In genomic region chr11:113839842-113840241, GRCh38 we compare ENCODE assay signal across 12 cellular contexts. TPM values are rescaled to one million over a fixed set of nuclear protein-coding genes. Genes with fewer than 3 reads are reported as not detected.
DNase-seq lines count a peak whose midpoint lies in the region; ATAC-seq and TF ChIP-seq lines count a peak whose summit lies in the region.
"Had no signal": no experiment of that assay in that cellular context is flagged by ENCODE, and none has a peak within 500 bp of the region (broad histone marks: within the 10 kb centered on the region; RNA-seq: fewer than 3 reads in every experiment).

No MANE protein-coding gene starts in this region.

- peaks cover 0 to 4% (median 0%) of the 10 kb centered on the region in 4 donors for H3K4me1 ChIP-seq in transverse colon
- H3K4me1 ChIP-seq in foreskin keratinocyte, result no peaks in the 10 kb centered on the region

- DNase-seq in activated naive CD8-positive, alpha-beta T cell treated with anti-CD3 and anti-CD28 coated beads, Interleukin-2, amount 50 U/mL, for 24 hours, result peak; percentile 4
- DNase-seq in activated naive CD8-positive, alpha-beta T cell treated with anti-CD3 and anti-CD28 coated beads for 36 hours, result no peak
- DNase-seq in transverse colon (peak; percentile 14), DMS114 treated with DMSO at 0.1 percent for 48 hours (lab: John Stamatoyannopoulos, UW; ENCODE audit: unreplicated experiment) (no peak), DMS 273 treated with DMSO at 0.1 percent for 48 hours (lab: John Stamatoyannopoulos, UW) (no peak), foreskin keratinocyte (no peak)
- DNase-seq: KBM-7; NK-92 treated with Interleukin-12 subunit alpha and Interleukin-12 subunit beta, amount 100 ng/mL, for 24 hours; WERI-Rb-1 had no signal

- TF ChIP-seq CTCF in transverse colon (IDR thresholded peaks at IDR 0.05) (no peak), foreskin keratinocyte (conservative IDR thresholded peaks at IDR 0.05) (no peak)

- H3K4me3 ChIP-seq in transverse colon, result no peak overlapping the region

- no peak overlapping the region for H3K4me3 Mint-ChIP-seq in activated naive CD8-positive, alpha-beta T cell treated with anti-CD3 and anti-CD28 coated beads, Interleukin-2, amount 50 U/mL, for 24 hours
- no peak overlapping the region for H3K4me3 Mint-ChIP-seq in activated naive CD8-positive, alpha-beta T cell treated with anti-CD3 and anti-CD28 coated beads for 36 hours

- H3K9me3 Mint-ChIP-seq in activated naive CD8-positive, alpha-beta T cell treated with anti-CD3 and anti-CD28 coated beads, Interleukin-2, amount 50 U/mL, for 24 hours, result no peaks in the 10 kb centered on the region
- no peaks in the 10 kb centered on the region for H3K9me3 Mint-ChIP-seq in activated naive CD8-positive, alpha-beta T cell treated with anti-CD3 and anti-CD28 coated beads for 36 hours

- H3K27ac ChIP-seq in transverse colon (no peak overlapping the region), foreskin keratinocyte (no peak overlapping the region)
- H3K27ac ChIP-seq: WERI-Rb-1 had no signal

- no peak for TF ChIP-seq EP300 in transverse colon (IDR thresholded peaks at IDR 0.05; ENCODE audit: low read depth)

- in situ Hi-C loops in transverse colon (cut with MboI; ENCODE audit: low pct_ligation_motif_present in 1 of 4, low pct_unique_long_range_greater_than_20kb in 1 of 4, low sequenced_read_pairs in 3 of 4), result no loop called here

- no peak for TF ChIP-seq POLR2A in transverse colon (IDR thresholded peaks at IDR 0.05)

- H3K4me1 Mint-ChIP-seq in activated naive CD8-positive, alpha-beta T cell treated with anti-CD3 and anti-CD28 coated beads, Interleukin-2, amount 50 U/mL, for 24 hours, result peaks cover 10% of the 10 kb centered on the region
- H3K4me1 Mint-ChIP-seq in activated naive CD8-positive, alpha-beta T cell treated with anti-CD3 and anti-CD28 coated beads for 36 hours, result peaks cover 6% of the 10 kb centered on the region

- peaks cover 14% of the 10 kb centered on the region for H3K36me3 Mint-ChIP-seq in activated naive CD8-positive, alpha-beta T cell treated with anti-CD3 and anti-CD28 coated beads, Interleukin-2, amount 50 U/mL, for 24 hours (ENCODE audit: low read depth)
- peaks cover 16% of the 10 kb centered on the region for H3K36me3 Mint-ChIP-seq in activated naive CD8-positive, alpha-beta T cell treated with anti-CD3 and anti-CD28 coated beads for 36 hours

- H3K36me3 ChIP-seq in transverse colon, result peaks cover 0 to 12% (median 0%) of the 10 kb centered on the region in 4 donors

- H3K27me3 Mint-ChIP-seq in activated naive CD8-positive, alpha-beta T cell treated with anti-CD3 and anti-CD28 coated beads, Interleukin-2, amount 50 U/mL, for 24 hours, result no peaks in the 10 kb centered on the region
- no peaks in the 10 kb centered on the region for H3K27me3 Mint-ChIP-seq in activated naive CD8-positive, alpha-beta T cell treated with anti-CD3 and anti-CD28 coated beads for 36 hours
- H3K27me3 Mint-ChIP-seq: progenitor cell of endocrine pancreas had no signal

- no peak overlapping the region for H3K27ac Mint-ChIP-seq in activated naive CD8-positive, alpha-beta T cell treated with anti-CD3 and anti-CD28 coated beads, Interleukin-2, amount 50 U/mL, for 24 hours
- no peak overlapping the region for H3K27ac Mint-ChIP-seq in activated naive CD8-positive, alpha-beta T cell treated with anti-CD3 and anti-CD28 coated beads for 36 hours
- H3K27ac Mint-ChIP-seq: progenitor cell of endocrine pancreas had no signal

- intact Hi-C loops in transverse colon (cut with DNase I; ENCODE audit: low total_unique reads), result no loop called here

- H3K27me3 ChIP-seq in transverse colon (no peaks in the 10 kb centered on the region), foreskin keratinocyte (no peaks in the 10 kb centered on the region)

- 86 to 87% methylated on average over 5 to 6 of the region's 6 CpGs for WGBS in transverse colon (ENCODE audit: low coverage in 1 of 2), 2 donors

- H3K9me3 ChIP-seq in transverse colon, result no peaks in the 10 kb centered on the region

- ATAC-seq in activated naive CD8-positive, alpha-beta T cell treated with anti-CD3 and anti-CD28 coated beads, Interleukin-2, amount 50 U/mL, for 24 hours, result peak; percentile 36
- ATAC-seq in HG02571 (IDR thresholded peaks at IDR 0.05; ENCODE audit: unreplicated experiment), result peak; percentile 85
- ATAC-seq in HG03442 (IDR thresholded peaks at IDR 0.05; ENCODE audit: unreplicated experiment), result peak; percentile 89
- ATAC-seq in foreskin keratinocyte, result no peak

RNA-seq across cellular contexts. Expression of gene USP28, which starts 35.5 kb away (rescaled TPM):
- 10 to 100 TPM; 26.2 to 27.2 TPM for total RNA-seq in activated naive CD8-positive, alpha-beta T cell treated with anti-CD3 and anti-CD28 coated beads for 36 hours
- total RNA-seq in transverse colon (10 to 100 TPM; 10.1 to 28.3 (median 19.0) TPM), foreskin keratinocyte (38.7 and 45.5 TPM in 2 replicates)
- 6.7 and 9.2 TPM in 2 replicates for polyA plus RNA-seq in foreskin keratinocyte

Comparison
In these comparisons a context has a peak if more than half of its experiments do, and no peak if none do; other contexts are left out.
1. DNase-seq: peak in activated naive CD8-positive, alpha-beta T cell treated with anti-CD3 and anti-CD28 coated beads, Interleukin-2, amount 50 U/mL, for 24 hours (single experiment) and transverse colon (single experiment); none in activated naive CD8-positive, alpha-beta T cell treated with anti-CD3 and anti-CD28 coated beads for 36 hours (single experiment), DMS114 treated with DMSO at 0.1 percent for 48 hours (single experiment), DMS 273 treated with DMSO at 0.1 percent for 48 hours (single experiment) and foreskin keratinocyte (0 of 2).